In genomic region chr3:48723725-48724124, GRCh38 we compare ENCODE assay signal across 18 cellular contexts. TPM values are rescaled to one million over a fixed set of nuclear protein-coding genes. Genes with fewer than 3 reads are reported as not detected.
A peak's percentile ranks its signal among the peaks of the same experiment; 100 is the strongest.
DNase-seq lines count a peak whose midpoint lies in the region; ATAC-seq and TF ChIP-seq lines count a peak whose summit lies in the region.
"Had no signal": no experiment of that assay in that cellular context is flagged by ENCODE, and none has a peak within 500 bp of the region (broad histone marks: within the 10 kb centered on the region; RNA-seq: fewer than 3 reads in every experiment).

No MANE protein-coding gene starts in this region.

- BruUV-seq in PC-3 (replicated peaks; lab: Mats Ljungman, UMichigan), result TSS peak; percentile 28

- ATAC-seq in PC-3 (no peak), GM21619 (IDR thresholded peaks at IDR 0.05; ENCODE audit: unreplicated experiment) (no peak), HG02588 (IDR thresholded peaks at IDR 0.05; ENCODE audit: unreplicated experiment) (no peak)
- ATAC-seq: CD8-positive, alpha-beta T cell; GM12878; HCT116; HepG2 had no signal

- CTCF ChIA-PET in PC-3 (lab: Charles Lee), result interaction anchor here (0.8 kb wide), 1 partner anchor 15 kb away, joined by 3 read pairs; no protein-coding TSS in a partner anchor

- 91% methylated on average over 7 of the region's 7 CpGs for WGBS in hepatocyte (ENCODE audit: low lambda C conversion rate, missing lambda C conversion rate)
- WGBS in transverse colon (ENCODE audit: low coverage in 1 of 2), 2 donors, result 52 to 77% methylated on average over 3 to 7 of the region's 7 CpGs

- H3K36me3 ChIP-seq in PC-3 (ENCODE audit: low read depth, low read length), result no peaks in the 10 kb centered on the region
- no peaks in the 10 kb centered on the region for H3K36me3 ChIP-seq in hepatocyte (replicated peaks; ENCODE audit: insufficient read depth, low read depth)
- H3K36me3 ChIP-seq in transverse colon, result no peaks in the 10 kb centered on the region
- H3K36me3 ChIP-seq: BLaER1 had no signal

- H3K4me1 ChIP-seq in PC-3 (ENCODE audit: insufficient read depth, low read length), result peaks cover 21% of the 10 kb centered on the region
- peaks cover 20% of the 10 kb centered on the region for H3K4me1 ChIP-seq in hepatocyte (ENCODE audit: insufficient read depth)
- peaks cover 6 to 79% (median 37%) of the 10 kb centered on the region in 4 donors for H3K4me1 ChIP-seq in transverse colon
- H3K4me1 ChIP-seq: BLaER1 had no signal

- H3K9me2 ChIP-seq in PC-3 (replicated peaks; ENCODE audit: low read length) (no peaks in the 10 kb centered on the region), hepatocyte (replicated peaks; ENCODE audit: insufficient read depth) (no peaks in the 10 kb centered on the region)

- intact Hi-C loops in PC-3 (cut with micrococcal nuclease) (no loop called here), transverse colon (cut with DNase I; ENCODE audit: low total_unique reads) (no loop called here)

- H3K79me2 ChIP-seq in PC-3 (ENCODE audit: low read length), result no peaks in the 10 kb centered on the region
- H3K79me2 ChIP-seq in hepatocyte, result no peaks in the 10 kb centered on the region

- DNase-seq in PC-3 (no peak), hepatocyte (ENCODE audit: low spot score) (no peak), transverse colon (no peak)
- DNase-seq in stimulated activated naive CD4-positive, alpha-beta T cell treated with Interleukin-2 at 50 U/mL for 16 hours (lab: John Stamatoyannopoulos, UW), result no peak
- DNase-seq: CD8-positive, alpha-beta T cell; DMS 273 treated with DMSO at 0.1 percent for 48 hours; DMS53; DND-41; EL; GOT3; H7; KBM-7 had no signal

- H3F3A ChIP-seq in PC-3 (ENCODE audit: low read length, unreplicated experiment), result no peaks in the 10 kb centered on the region

- no peak for TF ChIP-seq POLR2A in transverse colon (IDR thresholded peaks at IDR 0.05)

- no peak overlapping the region for H3K9ac ChIP-seq in PC-3 (ENCODE audit: low read length)
- H3K9ac ChIP-seq: BLaER1 had no signal

- no peak for TF ChIP-seq CTCF in PC-3 (conservative IDR thresholded peaks at IDR 0.05; ENCODE audit: low read depth, low read length)
- TF ChIP-seq CTCF in hepatocyte (IDR thresholded peaks at IDR 0.05; ENCODE audit: poor library complexity), result no peak
- TF ChIP-seq CTCF in transverse colon (IDR thresholded peaks at IDR 0.05), result no peak

- peak overlapping the region; percentile 71 for H3K4me2 ChIP-seq in PC-3 (ENCODE audit: low read length)
- peak overlapping the region; percentile 35 for H3K4me2 ChIP-seq in hepatocyte
- H3K4me2 ChIP-seq: BLaER1 had no signal

- H3K27me3 ChIP-seq in PC-3 (ENCODE audit: low read length) (no peaks in the 10 kb centered on the region), hepatocyte (no peaks in the 10 kb centered on the region), transverse colon (no peaks in the 10 kb centered on the region)
- H3K27me3 ChIP-seq: BLaER1 had no signal

- no peak for TF ChIP-seq EP300 in transverse colon (IDR thresholded peaks at IDR 0.05; ENCODE audit: low read depth)

- H4K20me1 ChIP-seq in PC-3 (ENCODE audit: low read length) (no peaks in the 10 kb centered on the region), hepatocyte (ENCODE audit: insufficient read depth, poor library complexity, severe bottlenecking) (no peaks in the 10 kb centered on the region)
- H4K20me1 ChIP-seq: BLaER1 had no signal

- POLR2A ChIA-PET in PC-3 (lab: Charles Lee; ENCODE audit: unreplicated experiment), result no interaction called here

- H2AFZ ChIP-seq in PC-3 (ENCODE audit: low read length) (peak overlapping the region; percentile 58; the same call in 1 of the 2 replicates), hepatocyte (no peak overlapping the region)

- H3K9me3 ChIP-seq in PC-3 (ENCODE audit: low read length), result no peaks in the 10 kb centered on the region
- H3K9me3 ChIP-seq in hepatocyte (ENCODE audit: low read depth), result no peaks in the 10 kb centered on the region
- no peaks in the 10 kb centered on the region for H3K9me3 ChIP-seq in transverse colon

- H3K4me3 ChIP-seq in PC-3 (ENCODE audit: low read length) (peak overlapping the region; percentile 43; the same call in 1 of the 2 replicates), hepatocyte (no peak overlapping the region), transverse colon (no peak overlapping the region)
- H3K4me3 ChIP-seq: BLaER1, GM12878 had no signal

- peak overlapping the region; percentile 90 for H3K27ac ChIP-seq in PC-3 (ENCODE audit: low read length)
- peak overlapping the region; percentile 73 for H3K27ac ChIP-seq in hepatocyte
- H3K27ac ChIP-seq in transverse colon, result peak overlapping the region; percentile 78 to 81 (median 78)
- H3K27ac ChIP-seq: BLaER1 had no signal

- in situ Hi-C loops in transverse colon (cut with MboI; ENCODE audit: low pct_ligation_motif_present in 1 of 4, low pct_unique_long_range_greater_than_20kb in 1 of 4, low sequenced_read_pairs in 3 of 4), result no loop called here

RNA-seq across cellular contexts. Expression of gene IP6K2, which starts 6.7 kb away (rescaled TPM):
- total RNA-seq in PC-3 (2014; rRNA removed), result 88.1 and 102 TPM in 2 replicates
- 99.3 and 112 TPM in 2 replicates for total RNA-seq in hepatocyte
- polyA plus RNA-seq in hepatocyte, result 155 and 169 TPM in 2 replicates
- 100 to 1,000 TPM; 169 to 255 (median 225) TPM for total RNA-seq in transverse colon

RNA-seq across cellular contexts. Expression of gene NCKIPSD, which starts 38.0 kb away (rescaled TPM):
- total RNA-seq in PC-3 (2014; rRNA removed), result 56.3 and 66.8 TPM in 2 replicates
- 19.9 and 23.4 TPM in 2 replicates for total RNA-seq in hepatocyte
- polyA plus RNA-seq in hepatocyte, result 21.0 and 22.9 TPM in 2 replicates
- total RNA-seq in transverse colon, result 10 to 100 TPM; 42.3 to 74.6 (median 49.2) TPM
